ENCODE assay signal across 1 cellular context in the genomic region with DNA sequence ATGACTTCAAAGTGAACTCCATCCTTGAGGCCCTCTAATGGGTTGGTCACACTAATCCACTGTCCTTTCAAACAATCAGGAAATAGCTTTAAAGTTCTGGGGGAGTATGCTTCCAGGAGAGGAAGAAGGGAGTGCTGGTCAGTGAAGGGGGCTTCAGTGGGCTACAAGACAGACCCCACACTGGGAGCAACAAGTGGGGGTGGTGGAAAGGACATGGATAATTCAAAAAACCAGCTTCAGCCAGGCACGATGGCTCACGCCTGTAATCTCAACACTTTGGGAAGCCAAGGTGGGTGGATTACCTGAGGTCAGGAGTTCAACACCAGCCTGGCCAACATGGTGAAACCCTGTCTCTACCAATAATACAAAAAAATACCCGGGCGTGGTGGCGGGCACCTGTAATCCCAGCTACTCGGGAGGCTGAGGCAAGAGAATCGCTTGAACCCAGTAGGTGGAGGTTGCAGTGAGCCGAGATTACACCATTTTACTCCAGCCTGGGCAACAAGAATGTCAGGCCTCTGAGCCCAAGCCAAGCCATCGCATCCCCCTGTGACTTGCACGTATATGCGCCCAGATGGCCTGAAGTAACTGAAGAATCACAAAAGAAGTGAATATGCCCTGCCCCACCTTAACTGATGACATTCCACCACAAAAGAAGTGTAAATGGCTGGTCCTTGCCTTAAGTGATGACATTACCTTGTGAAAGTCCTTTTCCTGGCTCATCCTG.
TF ChIP-seq lines count a peak whose summit lies in the region.

No MANE protein-coding gene starts in this region.

TF ChIP-seq in HEK293, 187 proteins besides CTCF, POLR2A, EP300 and RAD21:
- TF ChIP-seq SCRT1 (tag by site-specific recombination; IDR thresholded peaks at IDR 0.05; ENCODE audit: borderline replicate concordance) (peak; percentile 75), SCRT2 (tag by site-specific recombination; IDR thresholded peaks at IDR 0.05) (peak; percentile 86)
